ENCODE assay signal across 15 cellular contexts in genomic region chr1:219560856-219561255, GRCh38. TPM values are rescaled to one million over a fixed set of nuclear protein-coding genes. Genes with fewer than 3 reads are reported as not detected.
DNase-seq lines count a peak whose midpoint lies in the region; ATAC-seq and TF ChIP-seq lines count a peak whose summit lies in the region.
"Had no signal": no experiment of that assay in that cellular context is flagged by ENCODE, and none has a peak within 500 bp of the region (broad histone marks: within the 10 kb centered on the region; RNA-seq: fewer than 3 reads in every experiment).

No MANE protein-coding gene starts in this region.

- H3K27ac ChIP-seq in GM23338 (ENCODE audit: low read depth) (no peak overlapping the region), neural progenitor cell (no peak overlapping the region)
- H3K27ac ChIP-seq: BLaER1 had no signal

- H3K36me3 Mint-ChIP-seq in GM23338 (ENCODE audit: low read depth) (no peaks in the 10 kb centered on the region), neural progenitor cell (no peaks in the 10 kb centered on the region)
- H3K36me3 Mint-ChIP-seq: CD14-positive monocyte; CD4-positive, alpha-beta memory T cell had no signal

- H3K9me2 ChIP-seq in GM23338 (ENCODE audit: insufficient read depth): no peaks in the 10 kb centered on the region

- H3K27me3 ChIP-seq in GM23338 (ENCODE audit: insufficient read depth) (no peaks in the 10 kb centered on the region), neural progenitor cell (no peaks in the 10 kb centered on the region)
- H3K27me3 ChIP-seq: BLaER1 had no signal

- no peaks in the 10 kb centered on the region for H3K9me3 ChIP-seq in neural progenitor cell (ENCODE audit: low read depth)
- H3K9me3 ChIP-seq: BLaER1 had no signal

- ATAC-seq in GM23338 (no peak), GM21619 (IDR thresholded peaks at IDR 0.05; ENCODE audit: unreplicated experiment) (no peak), HG03457 (IDR thresholded peaks at IDR 0.05; ENCODE audit: unreplicated experiment) (no peak)

- no peaks in the 10 kb centered on the region for H4K20me1 ChIP-seq in GM23338 (replicated peaks; ENCODE audit: insufficient read depth)
- no peaks in the 10 kb centered on the region for H4K20me1 ChIP-seq in neural progenitor cell (ENCODE audit: low read depth)
- H4K20me1 ChIP-seq: BLaER1 had no signal

- H3K4me2 ChIP-seq in GM23338 (no peak overlapping the region), neural progenitor cell (no peak overlapping the region)
- H3K4me2 ChIP-seq: BLaER1 had no signal

- peaks cover 3% of the 10 kb centered on the region for H3K27me3 Mint-ChIP-seq in GM23338 (ENCODE audit: insufficient read depth, low read depth, poor library complexity)
- no peaks in the 10 kb centered on the region for H3K27me3 Mint-ChIP-seq in neural progenitor cell (ENCODE audit: insufficient read depth, low read depth)
- H3K27me3 Mint-ChIP-seq: CD4-positive, alpha-beta memory T cell had no signal

- H3K9me3 Mint-ChIP-seq in GM23338 (no peaks in the 10 kb centered on the region), neural progenitor cell (no peaks in the 10 kb centered on the region)
- H3K9me3 Mint-ChIP-seq: H9 had no signal

- H3K4me3 Mint-ChIP-seq in GM23338 (no peak overlapping the region), neural progenitor cell (no peak overlapping the region)
- H3K4me3 Mint-ChIP-seq: CD4-positive, alpha-beta memory T cell; H9 had no signal

- H3K4me1 ChIP-seq in GM23338 (ENCODE audit: insufficient read depth) (no peaks in the 10 kb centered on the region; the same call in 1 of the 2 replicates), neural progenitor cell (peaks cover 20% of the 10 kb centered on the region)
- H3K4me1 ChIP-seq: BLaER1 had no signal

- no peaks in the 10 kb centered on the region for H3K36me3 ChIP-seq in GM23338 (ENCODE audit: insufficient read depth)
- no peaks in the 10 kb centered on the region for H3K36me3 ChIP-seq in neural progenitor cell
- H3K36me3 ChIP-seq: BLaER1 had no signal

- H3K79me2 ChIP-seq in GM23338 (replicated peaks; ENCODE audit: insufficient read depth) (no peaks in the 10 kb centered on the region), neural progenitor cell (ENCODE audit: low read depth) (no peaks in the 10 kb centered on the region)

- no peak for DNase-seq in GM23338 (ENCODE audit: low spot score)
- peak; percentile 15 for DNase-seq in fibroblast of mammary gland (ENCODE audit: low read depth)
- no peak for DNase-seq in neural progenitor cell (ENCODE audit: low spot score)
- peak; percentile 42 for DNase-seq in renal cortical epithelial cell (ENCODE audit: low read depth)
- DNase-seq in AML-193 (lab: John Stamatoyannopoulos, UW): no peak
- DNase-seq: CD4-positive, alpha-beta memory T cell; DMS153; DMS79; GDM1; H9 had no signal

- H3F3A ChIP-seq in GM23338 (replicated peaks; ENCODE audit: low read depth) (no peaks in the 10 kb centered on the region), neural progenitor cell (ENCODE audit: low read depth) (peaks cover 7% of the 10 kb centered on the region)

- H3K4me3 ChIP-seq in GM23338 (no peak overlapping the region), fibroblast of mammary gland (ENCODE audit: control insufficient read depth, low read depth, low read length) (no peak overlapping the region), neural progenitor cell (no peak overlapping the region)
- H3K4me3 ChIP-seq: BLaER1 had no signal

- TF ChIP-seq CTCF in GM23338 (conservative IDR thresholded peaks at IDR 0.05; ENCODE audit: low read depth in 2 of 2): no peak
- no peak for TF ChIP-seq CTCF in fibroblast of mammary gland (conservative IDR thresholded peaks at IDR 0.05; ENCODE audit: control insufficient read depth, insufficient read depth, low read depth, low read length)
- no peak for TF ChIP-seq CTCF in neural progenitor cell (IDR thresholded peaks at IDR 0.05)

- peak overlapping the region; percentile 6; the same call in 1 of the 2 replicates for H2AFZ ChIP-seq in GM23338
- H2AFZ ChIP-seq in neural progenitor cell (replicated peaks): peak overlapping the region; percentile 36

- H3K27ac Mint-ChIP-seq in GM23338 (no peak overlapping the region), neural progenitor cell (no peak overlapping the region)
- H3K27ac Mint-ChIP-seq: CD14-positive monocyte; CD4-positive, alpha-beta memory T cell; H9 had no signal

- H3K4me1 Mint-ChIP-seq in GM23338 (peaks cover 9% of the 10 kb centered on the region), neural progenitor cell (peaks cover 13% of the 10 kb centered on the region)
- H3K4me1 Mint-ChIP-seq: CD14-positive monocyte; CD4-positive, alpha-beta memory T cell had no signal

- H3K9ac ChIP-seq in neural progenitor cell: no peak overlapping the region
- H3K9ac ChIP-seq: BLaER1 had no signal

TF ChIP-seq in GM23338, 12 proteins besides CTCF, POLR2A, EP300 and RAD21:
- TF ChIP-seq EZH2 (IDR thresholded peaks at IDR 0.05; ENCODE audit: low read depth, unreplicated experiment): no peak
- no peak for TF ChIP-seq CREB1 (CRISPR knock-in tag; IDR thresholded peaks at IDR 0.05; ENCODE audit: low read depth)
- TF ChIP-seq ZNF114 (CRISPR knock-in tag; IDR thresholded peaks at IDR 0.05): no peak
- TF ChIP-seq ZNF331 (CRISPR knock-in tag; IDR thresholded peaks at IDR 0.05; ENCODE audit: low read depth): no peak

RNA-seq across cellular contexts. Expression of gene ZC3H11B, which starts 52.0 kb away (rescaled TPM):
- 0.08 and 0.10 TPM in 2 replicates for total RNA-seq in GM23338 (2014; rRNA removed; shearing (Covaris generic))
- not detected in 2 replicates for polyA plus RNA-seq in GM23338 (2016; fragmentation: Nextera tagmentation; extraction: Ambion mirVana)
- not detected in 2 replicates for total RNA-seq in neural progenitor cell (ENCODE audit: low replicate concordance)
- not detected in 2 replicates for total RNA-seq in renal cortical epithelial cell
- total RNA-seq: CD4-positive, alpha-beta memory T cell; H1; H9 had no signal
- polyA plus RNA-seq: CD4-positive, alpha-beta memory T cell had no signal

Comparison
In these comparisons a context has a peak if more than half of its experiments do, and no peak if none do; other contexts are left out.
1. DNase-seq: peak in fibroblast of mammary gland (single experiment) and renal cortical epithelial cell (single experiment); none in GM23338 (single experiment), neural progenitor cell (single experiment) and AML-193 (0 of 2).